ENCODE assay signal across 1 cellular context in genomic region chr12:88970742-88971141, GRCh38.
TF ChIP-seq lines count a peak whose summit lies in the region.

No MANE protein-coding gene starts in this region.

TF ChIP-seq in HCT116, 20 proteins besides CTCF, POLR2A, EP300 and RAD21 (continued from another document):
- TF ChIP-seq ZBTB33 (IDR thresholded peaks at IDR 0.05; ENCODE audit: extremely low read depth, insufficient replicate concordance, low read length) = no peak
- no peak for TF ChIP-seq SRF (IDR thresholded peaks at IDR 0.05; ENCODE audit: low read depth)
- TF ChIP-seq FOSL1 (IDR thresholded peaks at IDR 0.05; ENCODE audit: low read depth) = no peak
